Comparison of ENCODE assay signal across 28 cellular contexts in the genomic region with DNA sequence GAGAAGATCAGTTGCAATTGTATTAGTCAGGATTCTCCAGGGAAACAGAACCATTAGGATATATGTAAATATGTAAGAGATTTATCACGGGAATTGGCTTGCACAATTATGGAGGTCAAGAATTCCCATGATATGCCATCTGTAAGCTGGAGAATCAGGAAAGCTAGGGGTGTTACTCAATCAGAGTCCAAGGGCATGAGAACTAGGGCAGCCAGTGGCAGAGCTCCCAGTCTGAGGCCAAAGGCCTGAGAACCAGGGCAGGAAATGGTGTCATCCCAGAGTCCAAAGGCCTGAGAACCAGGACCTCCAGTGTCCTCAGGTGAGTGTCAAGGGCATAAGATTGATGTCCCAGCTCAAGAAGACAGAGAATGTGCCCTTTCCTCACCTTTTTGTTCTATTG. TPM values are rescaled to one million over a fixed set of nuclear protein-coding genes. Genes with fewer than 3 reads are reported as not detected.
A peak's percentile ranks its signal among the peaks of the same experiment; 100 is the strongest.
DNase-seq lines count a peak whose midpoint lies in the region; ATAC-seq and TF ChIP-seq lines count a peak whose summit lies in the region.
"Had no signal": no experiment of that assay in that cellular context is flagged by ENCODE, and none has a peak within 500 bp of the region (broad histone marks: within the 10 kb centered on the region; RNA-seq: fewer than 3 reads in every experiment).

No MANE protein-coding gene starts in this region.

- TF ChIP-seq POLR2A in IMR-90 (IDR thresholded peaks at IDR 0.05; ENCODE audit: low read depth, low read length) (no peak), esophagus muscularis mucosa (IDR thresholded peaks at IDR 0.05; ENCODE audit: low read depth) (no peak)

- peak; percentile 42 for DNase-seq in IMR-90
- peak; percentile 21 for DNase-seq in esophagus muscularis mucosa (ENCODE audit: extremely low spot score)
- DNase-seq in mesendoderm = no peak
- DNase-seq in SIG-M5 treated with dmso at 0.1 percent for 504 hours (lab: John Stamatoyannopoulos, UW; ENCODE audit: unreplicated experiment) = no peak
- DNase-seq in middle frontal gyrus (ENCODE audit: extremely low spot score, low spot score) = no peak
- DNase-seq: activated CD4-positive, CD25-positive, alpha-beta regulatory T cell; activated CD8-positive, alpha-beta memory T cell treated with anti-CD3 and anti-CD28 coated beads for 24 hours; activated naive CD4-positive, alpha-beta T cell treated with anti-CD3 and anti-CD28 coated beads for 36 hours; activated T-cell treated with anti-CD3 and anti-CD28 coated beads, Interleukin-2, amount 50 U/mL, for 4 hours; aorta; cerebellar nuclear complex; heart left ventricle; Kasumi-1; left lung; NCI-H1417; NCI-H2107; NCI-H526; substantia nigra; T-helper 9 cell had no signal

- H3K4ac ChIP-seq in IMR-90 (ENCODE audit: low read depth, low read length) (no peak overlapping the region), mesendoderm (ENCODE audit: low read depth, low read length) (no peak overlapping the region)

- H3K23ac ChIP-seq in IMR-90 (ENCODE audit: low read depth, low read length) (no peak overlapping the region), mesendoderm (ENCODE audit: low read length) (no peak overlapping the region)

- no peak overlapping the region for H4K8ac ChIP-seq in IMR-90 (ENCODE audit: low read depth in 2 of 2, low read length in 2 of 2)
- no peak overlapping the region for H4K8ac ChIP-seq in mesendoderm (ENCODE audit: low read depth, low read length)

- no peak overlapping the region for H3K9ac ChIP-seq in IMR-90 (ENCODE audit: low read depth, low read length)
- no peak overlapping the region for H3K9ac ChIP-seq in mesendoderm (ENCODE audit: low read length)

- WGBS in IMR-90 (ENCODE audit: extremely low coverage in 2 of 2, insufficient read length in 1 of 2), 2 experiments = no CpG with 5 or more reads among the region's 1 CpG
- WGBS in esophagus muscularis mucosa = 86% methylated on average over 1 of the region's 1 CpG
- WGBS in mesendoderm (ENCODE audit: extremely low coverage, insufficient coverage, low lambda C conversion rate) = no CpG with 5 or more reads among the region's 1 CpG

- no peak overlapping the region for H3K14ac ChIP-seq in IMR-90 (replicated peaks; ENCODE audit: low read depth, low read length)

- H3K4me3 ChIP-seq in ACC112 (ENCODE audit: low read depth, low read length) (no peak overlapping the region), IMR-90 (ENCODE audit: insufficient read depth, low read depth, low read length) (no peak overlapping the region), esophagus muscularis mucosa (no peak overlapping the region), mesendoderm (ENCODE audit: low read length) (no peak overlapping the region)
- H3K4me3 ChIP-seq: GM12878, heart left ventricle, left lung had no signal

- TF ChIP-seq CTCF in IMR-90 (conservative IDR thresholded peaks at IDR 0.05; ENCODE audit: low read depth, low read length) (no peak), esophagus muscularis mucosa (IDR thresholded peaks at IDR 0.05) (no peak)

- H2BK20ac ChIP-seq in IMR-90 (ENCODE audit: low read depth, low read length) = no peak overlapping the region

- CTCF ChIA-PET in IMR-90 (lab: Yijun Ruan, JAX) = interaction anchor here (0.6 kb wide), 1 partner anchor 270 kb away, joined by 3 read pairs; no protein-coding TSS in a partner anchor

- H3K27me3 ChIP-seq in ACC112 (ENCODE audit: insufficient read depth, low read length) (no peaks in the 10 kb centered on the region), IMR-90 (ENCODE audit: control insufficient read depth, insufficient read depth, low read length) (no peaks in the 10 kb centered on the region), esophagus muscularis mucosa (no peaks in the 10 kb centered on the region), mesendoderm (ENCODE audit: insufficient read depth, low read length, poor library complexity) (no peaks in the 10 kb centered on the region)
- H3K27me3 ChIP-seq: heart left ventricle, left lung had no signal

- no peaks in the 10 kb centered on the region for H3K9me1 ChIP-seq in IMR-90 (ENCODE audit: insufficient read depth, low read length)

- H2BK120ac ChIP-seq in IMR-90 (ENCODE audit: low read depth, low read length) = no peak overlapping the region
- no peak overlapping the region for H2BK120ac ChIP-seq in mesendoderm (ENCODE audit: low read depth, low read length)

- no peak overlapping the region for H2BK15ac ChIP-seq in IMR-90 (ENCODE audit: low read depth, low read length)
- no peak overlapping the region for H2BK15ac ChIP-seq in mesendoderm (replicated peaks; ENCODE audit: low read depth)

- H3K79me1 ChIP-seq in IMR-90 (ENCODE audit: low read depth in 1 of 2, low read length in 2 of 2) (no peaks in the 10 kb centered on the region), mesendoderm (ENCODE audit: low read length) (no peaks in the 10 kb centered on the region)

- H3K4me2 ChIP-seq in IMR-90 (ENCODE audit: low read depth, low read length) (no peak overlapping the region), mesendoderm (ENCODE audit: low read length) (no peak overlapping the region)

- H3K56ac ChIP-seq in IMR-90 (ENCODE audit: extremely low read depth, insufficient read depth, low read length) (no peak overlapping the region), mesendoderm (ENCODE audit: low read length) (peak overlapping the region; percentile 10)

- BruUV-seq in IMR-90 (replicated peaks; lab: Mats Ljungman, UMichigan) = no TSS peak

- peak overlapping the region; percentile 23 for H2AK9ac ChIP-seq in IMR-90 (replicated peaks; ENCODE audit: low read depth, low read length, poor library complexity)

- in situ Hi-C loops in IMR-90 (cut with MboI; ENCODE audit: low sequenced_read_pairs) = no loop called here

- H4K20me1 ChIP-seq in IMR-90 (ENCODE audit: insufficient read depth, low read length) = no peaks in the 10 kb centered on the region

- intact Hi-C loops in IMR-90 (cut with micrococcal nuclease) (loop anchor here (5.0 kb wide), 1 partner anchor 38 kb away; no protein-coding TSS in a partner anchor), esophagus muscularis mucosa (cut with DNase I) (no loop called here)

- H3K4me1 ChIP-seq in ACC112 (ENCODE audit: control insufficient read depth, insufficient read depth, low read length, unreplicated experiment) (peaks cover 9% of the 10 kb centered on the region), IMR-90 (ENCODE audit: control insufficient read depth, insufficient read depth, low read length) (no peaks in the 10 kb centered on the region), esophagus muscularis mucosa (peaks cover 0 to 11% (median 0%) of the 10 kb centered on the region in 4 donors), mesendoderm (ENCODE audit: control insufficient read depth, low read depth, low read length) (no peaks in the 10 kb centered on the region)
- H3K4me1 ChIP-seq: heart left ventricle, left lung had no signal

- POLR2A ChIA-PET in IMR-90 (lab: Charles Lee; ENCODE audit: unreplicated experiment) = no interaction called here

- H2AK5ac ChIP-seq in IMR-90 (ENCODE audit: low read depth, low read length) = no peak overlapping the region
- H2AK5ac ChIP-seq in mesendoderm (ENCODE audit: low read length) = peak overlapping the region; percentile 23

- H2BK5ac ChIP-seq in IMR-90 (ENCODE audit: low read depth, low read length, poor library complexity, severe bottlenecking) = no peak overlapping the region
- no peak overlapping the region for H2BK5ac ChIP-seq in mesendoderm (ENCODE audit: low read length)

- TF ChIP-seq RAD21 in IMR-90 (IDR thresholded peaks at IDR 0.05; ENCODE audit: low read length) = no peak

- H4K91ac ChIP-seq in IMR-90 (ENCODE audit: insufficient read depth, low read depth, low read length) = no peak overlapping the region

- no peak for TF ChIP-seq EP300 in esophagus muscularis mucosa (IDR thresholded peaks at IDR 0.05)

- no peaks in the 10 kb centered on the region for H3K9me3 ChIP-seq in IMR-90 (ENCODE audit: control insufficient read depth, insufficient read depth, low read length)
- no peaks in the 10 kb centered on the region for H3K9me3 ChIP-seq in esophagus muscularis mucosa
- H3K9me3 ChIP-seq: heart left ventricle, left lung had no signal

- H3K36me3 ChIP-seq in ACC112 (ENCODE audit: insufficient read depth, low read length) (no peaks in the 10 kb centered on the region), IMR-90 (ENCODE audit: control insufficient read depth, insufficient read depth, low read length) (no peaks in the 10 kb centered on the region), esophagus muscularis mucosa (no peaks in the 10 kb centered on the region), mesendoderm (ENCODE audit: control insufficient read depth, insufficient read depth, low read length) (no peaks in the 10 kb centered on the region)
- H3K36me3 ChIP-seq: heart left ventricle, left lung had no signal

- H2AFZ ChIP-seq in ACC112 (ENCODE audit: low read length, unreplicated experiment) = no peak overlapping the region
- H2AFZ ChIP-seq in IMR-90 (replicated peaks; ENCODE audit: low read length, poor library complexity) = no peak overlapping the region

- H3K79me2 ChIP-seq in ACC112 (ENCODE audit: control insufficient read depth, insufficient read depth, low read length, unreplicated experiment) = no peaks in the 10 kb centered on the region
- no peaks in the 10 kb centered on the region for H3K79me2 ChIP-seq in mesendoderm (ENCODE audit: control insufficient read depth, insufficient read depth, low read length)

- ATAC-seq in IMR-90 (ENCODE audit: low read depth) (peak; percentile 37; the same call in 1 of the 2 replicates), HG03342 (IDR thresholded peaks at IDR 0.05; ENCODE audit: unreplicated experiment) (no peak), GM18519 (IDR thresholded peaks at IDR 0.05; ENCODE audit: low FRiP score, unreplicated experiment) (no peak)
- ATAC-seq: activated T-cell treated with anti-CD3 and anti-CD28 coated beads, Interleukin-2, amount 50 U/mL, for 4 hours; GM12878; heart left ventricle; left lung; SK-N-SH treated with all-trans-retinoic acid at 6 μM for 48 hours had no signal

- dilution Hi-C loops in IMR-90 (cut with HindIII; ENCODE audit: low sequenced_read_pairs, unreplicated experiment) = no loop called here

- H3K27ac ChIP-seq in ACC112 (ENCODE audit: low read depth, low read length) = peak overlapping the region; percentile 63
- H3K27ac ChIP-seq in IMR-90 (ENCODE audit: insufficient read depth, low read length) = no peak overlapping the region
- no peak overlapping the region for H3K27ac ChIP-seq in esophagus muscularis mucosa (replicated peaks in 1 of 4)
- no peak overlapping the region for H3K27ac ChIP-seq in mesendoderm (ENCODE audit: low read depth, low read length)
- H3K27ac ChIP-seq: C4-2B, heart left ventricle, left lung, RWPE1 had no signal

- H4K5ac ChIP-seq in IMR-90 (ENCODE audit: low read depth, low read length) (no peak overlapping the region), mesendoderm (ENCODE audit: low read length) (no peak overlapping the region)

- H3K18ac ChIP-seq in IMR-90 (ENCODE audit: low read depth, low read length) (no peak overlapping the region), mesendoderm (ENCODE audit: low read length) (no peak overlapping the region)

RNA-seq across cellular contexts. Expression of a gene that starts 35.1 kb away (rescaled TPM):
- total RNA-seq in IMR-90 (2012; rRNA removed) (11.7 and 13.1 TPM in 2 replicates), esophagus muscularis mucosa (10 to 100 TPM; 12.4 to 19.6 (median 15.3) TPM)
- 7.0 and 14.0 TPM in 2 replicates for polyA plus RNA-seq in IMR-90 (2012; rRNA removed)
- polyA plus RNA-seq in IMR-90 (2012; cell fraction: cytosol; rRNA removed) = 3.0 and 3.9 TPM in 2 replicates
- 13.8 and 55.4 TPM in 2 replicates for polyA plus RNA-seq in IMR-90 (2012; cell fraction: nucleus; rRNA removed; ENCODE audit: low replicate concordance)
- 6.8 TPM for polyA plus RNA-seq in mesendoderm (2013, experiment 1 of 2)
- 7.1 TPM for polyA plus RNA-seq in mesendoderm (2013, experiment 2 of 2)

RNA-seq across cellular contexts. Expression of a gene that starts 35.3 kb away (rescaled TPM):
- total RNA-seq in IMR-90 (2012; rRNA removed) = 5.0 and 5.4 TPM in 2 replicates
- 39.8 and 45.6 TPM in 2 replicates for polyA plus RNA-seq in IMR-90 (2012; rRNA removed)
- polyA plus RNA-seq in IMR-90 (2012; cell fraction: cytosol; rRNA removed) = 8.8 and 9.9 TPM in 2 replicates
- polyA plus RNA-seq in IMR-90 (2012; cell fraction: nucleus; rRNA removed; ENCODE audit: low replicate concordance) = 572 and 670 TPM in 2 replicates
- 10 to 100 TPM; 10.8 to 27.8 (median 15.0) TPM for total RNA-seq in esophagus muscularis mucosa
- 3.2 TPM for polyA plus RNA-seq in mesendoderm (2013, experiment 1 of 2)
- 3.5 TPM for polyA plus RNA-seq in mesendoderm (2013, experiment 2 of 2)

RNA-seq across cellular contexts. Expression of a gene that starts 42.1 kb away (rescaled TPM):
- total RNA-seq in IMR-90 (2012; rRNA removed) (under 0.01 and 0.18 TPM in 2 replicates), esophagus muscularis mucosa (not detected)
- 0.39 and 0.55 TPM in 2 replicates for polyA plus RNA-seq in IMR-90 (2012; rRNA removed)
- 0.18 and 0.27 TPM in 2 replicates for polyA plus RNA-seq in IMR-90 (2012; cell fraction: cytosol; rRNA removed)
- polyA plus RNA-seq in IMR-90 (2012; cell fraction: nucleus; rRNA removed; ENCODE audit: low replicate concordance) = 0.52 and 1.3 TPM in 2 replicates
- polyA plus RNA-seq in mesendoderm (2013, experiment 1 of 2) = not detected
- 0.01 TPM for polyA plus RNA-seq in mesendoderm (2013, experiment 2 of 2)
- total RNA-seq: A172, left lung, urinary bladder had no signal
- polyA plus RNA-seq: heart left ventricle had no signal

RNA-seq across cellular contexts. Expression of a gene that starts 47.9 kb away (rescaled TPM):
- total RNA-seq in IMR-90 (2012; rRNA removed) (124 and 140 TPM in 2 replicates), esophagus muscularis mucosa (1,000 to 10,000 TPM in 1 of 4 donors, 100 to 1,000 TPM in 3; 626 to 1,141 (median 795) TPM)
- 337 and 373 TPM in 2 replicates for polyA plus RNA-seq in IMR-90 (2012; rRNA removed)
- 592 and 623 TPM in 2 replicates for polyA plus RNA-seq in IMR-90 (2012; cell fraction: cytosol; rRNA removed)
- 90.7 and 186 TPM in 2 replicates for polyA plus RNA-seq in IMR-90 (2012; cell fraction: nucleus; rRNA removed; ENCODE audit: low replicate concordance)
- 4.1 TPM for polyA plus RNA-seq in mesendoderm (2013, experiment 1 of 2)
- polyA plus RNA-seq in mesendoderm (2013, experiment 2 of 2) = 4.5 TPM

Comparison
In these comparisons a context has a peak if more than half of its experiments do, and no peak if none do; other contexts are left out.
1. DNase-seq: peak in IMR-90 (single experiment) and esophagus muscularis mucosa (single experiment); none in mesendoderm (single experiment), SIG-M5 treated with dmso at 0.1 percent for 504 hours (single experiment) and middle frontal gyrus (single experiment).